Comparison of ENCODE assay signal across 8 cellular contexts in genomic region chr6:16494781-16495180, GRCh38.
DNase-seq lines count a peak whose midpoint lies in the region; ATAC-seq, FAIRE-seq and TF ChIP-seq lines count a peak whose summit lies in the region.

No MANE protein-coding gene starts in this region.

- intact Hi-C loops in dendritic cell treated with granulocyte-macrophage colony-stimulating factor and Interleukin-4, amounts not matched to agents 40 ng/mL and 50 ng/mL, for 4 days (cut with micrococcal nuclease) = no loop called here

- DNase-seq in GM12892 (ENCODE audit: insufficient read length) = no peak
- no peak for DNase-seq in NCI-H1930 (lab: John Stamatoyannopoulos, UW)
- no peak for DNase-seq in NCI-H2107 treated with DMSO at 0.1 percent for 48 hours (lab: John Stamatoyannopoulos, UW; ENCODE audit: unreplicated experiment)
- DNase-seq in HCEC 1CT = no peak
- DNase-seq in NCI-H146 treated with DMSO at 0.1 percent for 48 hours (lab: John Stamatoyannopoulos, UW; ENCODE audit: unreplicated experiment) = no peak

- H3K4me1 Mint-ChIP-seq in dendritic cell treated with granulocyte-macrophage colony-stimulating factor and Interleukin-4, amounts not matched to agents 40 ng/mL and 50 ng/mL, for 4 days (ENCODE audit: low read depth) = peaks cover 52% of the 10 kb centered on the region

- FAIRE-seq in GM12892 (lab: Jason Lieb, UNC) = peak; percentile 98

- no peaks in the 10 kb centered on the region for H3K9me3 Mint-ChIP-seq in dendritic cell treated with granulocyte-macrophage colony-stimulating factor and Interleukin-4, amounts not matched to agents 40 ng/mL and 50 ng/mL, for 4 days

- peak overlapping the region; percentile 26 for H3K27ac Mint-ChIP-seq in dendritic cell treated with granulocyte-macrophage colony-stimulating factor and Interleukin-4, amounts not matched to agents 40 ng/mL and 50 ng/mL, for 4 days

- peak; percentile 62; the same call in 1 of the 2 replicates for TF ChIP-seq POLR2A in GM12892 (IDR thresholded peaks at IDR 0.05; ENCODE audit: low read depth, low read length)

- H3K4me3 Mint-ChIP-seq in dendritic cell treated with granulocyte-macrophage colony-stimulating factor and Interleukin-4, amounts not matched to agents 40 ng/mL and 50 ng/mL, for 4 days = no peak overlapping the region

- ATAC-seq in GM21390 (IDR thresholded peaks at IDR 0.05; ENCODE audit: unreplicated experiment) (peak; percentile 91), HG03469 (IDR thresholded peaks at IDR 0.05; ENCODE audit: unreplicated experiment) (peak; percentile 84)

- peaks cover 20% of the 10 kb centered on the region for H3K36me3 Mint-ChIP-seq in dendritic cell treated with granulocyte-macrophage colony-stimulating factor and Interleukin-4, amounts not matched to agents 40 ng/mL and 50 ng/mL, for 4 days (ENCODE audit: low read depth)

- H3K27me3 Mint-ChIP-seq in dendritic cell treated with granulocyte-macrophage colony-stimulating factor and Interleukin-4, amounts not matched to agents 40 ng/mL and 50 ng/mL, for 4 days = no peaks in the 10 kb centered on the region
